ENCODE assay signal across 1 cellular context in genomic region chr7:128268233-128268632, GRCh38.
TF ChIP-seq lines count a peak whose summit lies in the region.

No MANE protein-coding gene starts in this region.

TF ChIP-seq in H1, 55 proteins besides CTCF, POLR2A, EP300 and RAD21:
- TF ChIP-seq HDAC2 (IDR thresholded peaks at IDR 0.05; ENCODE audit: borderline replicate concordance in 1 of 2, low read depth in 2 of 2, low read length in 2 of 2) (no peak), CREB1 (IDR thresholded peaks at IDR 0.05) (no peak), CHD7 (IDR thresholded peaks at IDR 0.05; ENCODE audit: insufficient replicate concordance, low read length) (no peak), BCL11A (IDR thresholded peaks at IDR 0.05; ENCODE audit: low read depth in 2 of 2, low read length in 2 of 2) (no peak)
